8 cellular contexts compared by ENCODE assay signal in the genomic region with DNA sequence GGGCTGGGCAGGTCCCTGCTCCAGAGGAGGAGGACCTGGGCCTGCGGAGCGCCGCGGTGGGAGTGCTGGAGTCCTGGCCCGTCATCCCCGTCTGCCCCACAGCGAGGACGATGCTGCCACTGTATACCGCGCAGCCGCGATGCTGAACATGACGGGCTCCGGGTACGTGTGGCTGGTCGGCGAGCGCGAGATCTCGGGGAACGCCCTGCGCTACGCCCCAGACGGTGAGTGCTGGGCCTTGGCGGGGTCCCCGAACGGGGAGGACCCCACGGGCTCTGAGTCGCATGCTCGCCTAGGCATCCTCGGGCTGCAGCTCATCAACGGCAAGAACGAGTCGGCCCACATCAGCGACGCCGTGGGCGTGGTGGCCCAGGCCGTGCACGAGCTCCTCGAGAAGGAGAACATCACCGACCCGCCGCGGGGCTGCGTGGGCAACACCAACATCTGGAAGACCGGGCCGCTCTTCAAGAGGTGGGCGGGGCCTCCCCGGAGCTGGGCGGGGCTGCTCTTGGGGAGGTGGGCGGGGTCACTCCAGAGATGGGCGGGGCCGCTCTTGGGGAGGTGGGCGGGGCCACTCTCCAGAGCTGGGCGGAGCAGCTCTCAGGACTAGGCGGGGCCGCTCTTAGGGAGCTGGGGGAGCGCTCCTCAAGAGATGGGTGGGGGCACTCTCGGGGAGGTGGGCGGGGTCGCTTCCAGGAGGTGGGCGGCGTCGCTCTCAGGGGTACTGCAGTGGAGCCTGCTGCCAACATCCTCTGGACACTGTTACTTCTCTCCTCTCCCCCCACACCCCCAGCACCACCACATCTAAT. TPM values are rescaled to one million over a fixed set of nuclear protein-coding genes. Genes with fewer than 3 reads are reported as not detected.
DNase-seq lines count a peak whose midpoint lies in the region; ATAC-seq, FAIRE-seq and TF ChIP-seq lines count a peak whose summit lies in the region.

No MANE protein-coding gene starts in this region.

- no peaks in the 10 kb centered on the region for H3K9me3 ChIP-seq in small intestine (ENCODE audit: control insufficient read depth, low read depth)

- TF ChIP-seq CTCF in epithelial cell of esophagus (IDR thresholded peaks at IDR 0.05; ENCODE audit: insufficient read depth, low read depth, low read length, missing control alignments), result no peak

- no peaks in the 10 kb centered on the region for H3K4me1 ChIP-seq in small intestine (ENCODE audit: control insufficient read depth in 2 of 2, insufficient read depth in 1 of 2, low read depth in 1 of 2, low read length in 1 of 2)

- H3K27me3 ChIP-seq in small intestine (ENCODE audit: control insufficient read depth in 2 of 2, insufficient read depth in 2 of 2, low read length in 2 of 2), result peaks cover 0 to 13% of the 10 kb centered on the region in 2 donors

- 4 to 5% (median 5%) methylated on average over 61 to 65 of the region's 65 CpGs for WGBS in small intestine, 3 donors

- H3K36me3 ChIP-seq in small intestine (ENCODE audit: control insufficient read depth in 2 of 2, insufficient read depth in 2 of 2, low read length in 2 of 2), result no peaks in the 10 kb centered on the region

- no peak for FAIRE-seq in small intestine (lab: Jason Lieb, UNC)

- peak overlapping the region; percentile 15 for H3K4me3 ChIP-seq in epithelial cell of esophagus (ENCODE audit: low read length)
- peak overlapping the region in 1 of 2 donors; percentile 2 for H3K4me3 ChIP-seq in small intestine (ENCODE audit: low read depth in 1 of 2, low read length in 2 of 2)

- DNase-seq in activated gamma-delta T cell treated with Interleukin-2 at 50 U/mL for 16 hours, result peak; percentile 45
- DNase-seq in activated gamma-delta T cell (lab: John Stamatoyannopoulos, UW), result no peak
- DNase-seq in activated CD4-positive, alpha-beta T cell treated with anti-CD3 and anti-CD28 coated beads, Interleukin-2, amount 50 U/mL, for 4 hours, result peak; percentile 56 to 67
- peak; percentile 63 for DNase-seq in epithelial cell of esophagus (ENCODE audit: low read depth)
- peak; percentile 41 for DNase-seq in small intestine
- DNase-seq in mucosa of gallbladder (ENCODE audit: low spot score), result no peak
- DNase-seq in epidermal melanocyte (ENCODE audit: insufficient read length, low spot score), result no peak

- H3K27ac ChIP-seq in small intestine (ENCODE audit: low read depth in 1 of 2, low read length in 1 of 2), result no peak overlapping the region

- no peak for ATAC-seq in HG03108 (IDR thresholded peaks at IDR 0.05; ENCODE audit: unreplicated experiment)

RNA-seq across cellular contexts. Expression of a gene that starts 13.1 kb away (rescaled TPM):
- 1 to 10 TPM in 2 of 3 donors, under 1 TPM in 1; 0.67 to 1.5 (median 1.4) TPM for polyA plus RNA-seq in small intestine
- total RNA-seq in mucosa of gallbladder, result 0.43 TPM

RNA-seq across cellular contexts. Expression of a gene that starts 15.1 kb away (rescaled TPM):
- polyA plus RNA-seq in small intestine, result not detected
- not detected for total RNA-seq in mucosa of gallbladder

RNA-seq across cellular contexts. Expression of a gene that starts 17.8 kb away (rescaled TPM):
- polyA plus RNA-seq in small intestine, result under 1 TPM in 1 of 3 donors, not detected in 2; 0.79 TPM
- 0.83 TPM for total RNA-seq in mucosa of gallbladder

RNA-seq across cellular contexts. Expression of a gene that starts 31.6 kb away (rescaled TPM):
- 10 to 100 TPM; 20.0 to 39.6 (median 34.4) TPM for polyA plus RNA-seq in small intestine
- total RNA-seq in mucosa of gallbladder, result 64.6 TPM

RNA-seq across cellular contexts. Expression of a gene that starts 31.7 kb away (rescaled TPM):
- 100 to 1,000 TPM in 2 of 3 donors, 10 to 100 TPM in 1; 92.0 to 146 (median 113) TPM for polyA plus RNA-seq in small intestine
- 65.7 TPM for total RNA-seq in mucosa of gallbladder

Comparison
In these comparisons a context has a peak if more than half of its experiments do, and no peak if none do; other contexts are left out.
1. DNase-seq: peak in activated gamma-delta T cell treated with Interleukin-2 at 50 U/mL for 16 hours (single experiment), activated CD4-positive, alpha-beta T cell treated with anti-CD3 and anti-CD28 coated beads, Interleukin-2, amount 50 U/mL, for 4 hours (2 of 2), epithelial cell of esophagus (single experiment) and small intestine (single experiment); none in activated gamma-delta T cell (single experiment), mucosa of gallbladder (single experiment) and epidermal melanocyte (single experiment).